Comparison of ENCODE assay signal across 19 cellular contexts in genomic region chr3:47588053-47588452, GRCh38. TPM values are rescaled to one million over a fixed set of nuclear protein-coding genes. Genes with fewer than 3 reads are reported as not detected.
A peak's percentile ranks its signal among the peaks of the same experiment; 100 is the strongest.
DNase-seq lines count a peak whose midpoint lies in the region; ATAC-seq lines count a peak whose summit lies in the region.
"Had no signal": no experiment of that assay in that cellular context is flagged by ENCODE, and none has a peak within 500 bp of the region (broad histone marks: within the 10 kb centered on the region; RNA-seq: fewer than 3 reads in every experiment).

No MANE protein-coding gene starts in this region.

- peaks cover 78% of the 10 kb centered on the region for H3K36me3 Mint-ChIP-seq in activated T-cell treated with anti-CD3 and anti-CD28 coated beads, Interleukin-2, amount 50 U/mL, for 24 hours (ENCODE audit: low read depth)

- H3K4me3 Mint-ChIP-seq in activated T-cell treated with anti-CD3 and anti-CD28 coated beads, Interleukin-2, amount 50 U/mL, for 24 hours: no peak overlapping the region
- H3K4me3 Mint-ChIP-seq: B cell; CD4-positive, alpha-beta T cell; CD8-positive, alpha-beta T cell had no signal

- no peaks in the 10 kb centered on the region for H3K4me1 Mint-ChIP-seq in activated T-cell treated with anti-CD3 and anti-CD28 coated beads, Interleukin-2, amount 50 U/mL, for 24 hours (ENCODE audit: low read depth)
- H3K4me1 Mint-ChIP-seq: B cell had no signal

- peak overlapping the region; percentile 48 for H3K27ac Mint-ChIP-seq in activated T-cell treated with anti-CD3 and anti-CD28 coated beads, Interleukin-2, amount 50 U/mL, for 24 hours
- H3K27ac Mint-ChIP-seq: B cell; CD4-positive, alpha-beta T cell; CD8-positive, alpha-beta T cell had no signal

- no peak for DNase-seq in activated T-cell treated with anti-CD3 and anti-CD28 coated beads, Interleukin-2, amount 50 U/mL, for 24 hours
- no peak for DNase-seq in activated T-cell treated with anti-CD3 and anti-CD28 coated beads, Interleukin-2, amount 50 U/mL, for 1 hour
- DNase-seq in cardiac septum (ENCODE audit: low spot score) (peak; percentile 59), Right ventricle myocardium superior (no peak)
- DNase-seq: AML-193; Caco-2; Calu3; CD4-positive, alpha-beta T cell; CD8-positive, alpha-beta T cell; DMS 273 treated with DMSO at 0.1 percent for 48 hours; DMS153; DMS53; DMS79; DND-41; EL; GDM1 had no signal

- no peak for ATAC-seq in Right ventricle myocardium superior (ENCODE audit: poor library complexity)
- no peak for ATAC-seq in GM21423 (IDR thresholded peaks at IDR 0.05; ENCODE audit: unreplicated experiment)
- ATAC-seq: CD8-positive, alpha-beta T cell; GM12878 had no signal

- no peaks in the 10 kb centered on the region for H3K27me3 Mint-ChIP-seq in activated T-cell treated with anti-CD3 and anti-CD28 coated beads, Interleukin-2, amount 50 U/mL, for 24 hours
- H3K27me3 Mint-ChIP-seq: B cell; CD4-positive, alpha-beta T cell had no signal

- H3K9me3 Mint-ChIP-seq in activated T-cell treated with anti-CD3 and anti-CD28 coated beads, Interleukin-2, amount 50 U/mL, for 24 hours: no peaks in the 10 kb centered on the region
- H3K9me3 Mint-ChIP-seq: CD4-positive, alpha-beta T cell; CD8-positive, alpha-beta T cell had no signal

- intact Hi-C loops in cardiac septum (cut with DNase I) (no loop called here), Right ventricle myocardium superior (cut with DNase I) (no loop called here)

RNA-seq across cellular contexts. Expression of gene CSPG5, which starts 9.4 kb away (rescaled TPM):
- total RNA-seq in cardiac septum (0.32 TPM), Right ventricle myocardium superior (0.22 TPM)
